1 cellular context compared by ENCODE assay signal in genomic region chr4:135227842-135228241, GRCh38.
TF ChIP-seq lines count a peak whose summit lies in the region.

No MANE protein-coding gene starts in this region.

TF ChIP-seq in SK-N-SH, 30 proteins besides CTCF, POLR2A, EP300 and RAD21 (continued from another document):
- TF ChIP-seq RXRA (IDR thresholded peaks at IDR 0.05; ENCODE audit: borderline replicate concordance, low read depth) (no peak), JUND (IDR thresholded peaks at IDR 0.05) (no peak), FOXJ3 (CRISPR knock-in tag; IDR thresholded peaks at IDR 0.05) (no peak), YY1 (IDR thresholded peaks at IDR 0.05; ENCODE audit: low read depth) (no peak), FOSL2 (IDR thresholded peaks at IDR 0.05; ENCODE audit: borderline replicate concordance, low read depth) (no peak)
